In genomic region chr5:41212935-41213334, GRCh38 we compare ENCODE assay signal across 31 cellular contexts. TPM values are rescaled to one million over a fixed set of nuclear protein-coding genes. Genes with fewer than 3 reads are reported as not detected.
"Had no signal": no experiment of that assay in that cellular context is flagged by ENCODE, and none has a peak within 500 bp of the region (broad histone marks: within the 10 kb centered on the region; RNA-seq: fewer than 3 reads in every experiment).

No MANE protein-coding gene starts in this region.

- H3K36me3 ChIP-seq: ascending aorta, SJSA1 had no signal

- H3K9me3 ChIP-seq: ascending aorta, SJSA1 had no signal

- H3K9ac ChIP-seq: KMS-11 had no signal

- H3K4me2 ChIP-seq: KMS-11 had no signal

- H3K27me3 Mint-ChIP-seq: activated naive CD4-positive, alpha-beta T cell treated with anti-CD3 and anti-CD28 coated beads, Interleukin-2, amount 50 U/mL, for 24 hours; activated T-cell treated with anti-CD3 and anti-CD28 coated beads, Interleukin-2, amount 50 U/mL, for 24 hours had no signal

- H3K27ac Mint-ChIP-seq: activated CD8-positive, alpha-beta T cell treated with anti-CD3 and anti-CD28 coated beads, Interleukin-2, amount 10 ng/mL, durations not matched to agents 7 days and 5 days; activated naive CD4-positive, alpha-beta T cell treated with anti-CD3 and anti-CD28 coated beads, Interleukin-2, amount 50 U/mL, for 24 hours; activated T-cell treated with anti-CD3 and anti-CD28 coated beads, Interleukin-2, amount 50 U/mL, for 24 hours; activated T-helper 1 cell treated with anti-CD3 and anti-CD28 coated beads, Interleukin-12 subunit alpha, Interleukin-12 subunit beta, Interleukin-2, Interleukin-4 antibody, amounts not matched to agents 30 ng/mL and 10 ng/mL and 1 ng/mL, durations not matched to agents 14 hours and 24 hours and 36 hours; brain; T-helper 2 cell treated with Interferon-gamma antibody and Interleukin-4, amounts not matched to agents 5 μg/mL and 100 μg/mL, for 36 hours; WTC11 had no signal

- ATAC-seq: activated CD8-positive, alpha-beta T cell treated with anti-CD3 and anti-CD28 coated beads, Interleukin-2, amount 10 ng/mL, durations not matched to agents 7 days and 5 days; SK-N-SH treated with all-trans-retinoic acid at 6 μM for 48 hours; WTC11 had no signal

- H3K27me3 ChIP-seq: ascending aorta, SJSA1 had no signal

- H3K4me3 Mint-ChIP-seq: activated CD8-positive, alpha-beta T cell treated with anti-CD3 and anti-CD28 coated beads, Interleukin-2, amount 10 ng/mL, durations not matched to agents 7 days and 5 days; activated naive CD4-positive, alpha-beta T cell treated with anti-CD3 and anti-CD28 coated beads, Interleukin-2, amount 50 U/mL, for 24 hours; activated T-cell treated with anti-CD3 and anti-CD28 coated beads, Interleukin-2, amount 50 U/mL, for 24 hours; activated T-helper 1 cell treated with anti-CD3 and anti-CD28 coated beads, Interleukin-12 subunit alpha, Interleukin-12 subunit beta, Interleukin-2, Interleukin-4 antibody, amounts not matched to agents 30 ng/mL and 10 ng/mL and 1 ng/mL, durations not matched to agents 14 hours and 24 hours and 36 hours; brain; T-helper 2 cell treated with Interferon-gamma antibody and Interleukin-4, amounts not matched to agents 5 μg/mL and 100 μg/mL, for 36 hours; WTC11 had no signal

- H3K9me3 Mint-ChIP-seq: activated naive CD4-positive, alpha-beta T cell treated with anti-CD3 and anti-CD28 coated beads, Interleukin-2, amount 50 U/mL, for 24 hours; activated T-cell treated with anti-CD3 and anti-CD28 coated beads, Interleukin-2, amount 50 U/mL, for 24 hours; activated T-helper 1 cell treated with anti-CD3 and anti-CD28 coated beads, Interleukin-12 subunit alpha, Interleukin-12 subunit beta, Interleukin-2, Interleukin-4 antibody, amounts not matched to agents 30 ng/mL and 10 ng/mL and 1 ng/mL, durations not matched to agents 14 hours and 24 hours and 36 hours; brain; T-helper 2 cell treated with Interferon-gamma antibody and Interleukin-4, amounts not matched to agents 5 μg/mL and 100 μg/mL, for 36 hours had no signal

- H3K4me1 ChIP-seq: ascending aorta, SJSA1 had no signal

- H3K27ac ChIP-seq: ascending aorta, KMS-11, SJSA1 had no signal

- DNase-seq: activated CD4-positive, alpha-beta T cell treated with anti-CD3 and anti-CD28 coated beads for 48 hours; activated CD4-positive, alpha-beta T cell treated with anti-CD3 and anti-CD28 coated beads, Interleukin-2, amount 50 U/mL, for 4 hours; activated CD4-positive, CD25-positive, alpha-beta regulatory T cell treated with anti-CD3 and anti-CD28 coated beads, Interleukin-2, amount 50 U/mL, for 72 hours; activated CD8-positive, alpha-beta T cell treated with anti-CD3 and anti-CD28 coated beads, Interleukin-2, amount 10 ng/mL, durations not matched to agents 7 days and 5 days; activated effector memory CD4-positive, alpha-beta T cell treated with Interleukin-2 at 50 U/mL for 16 hours; activated naive CD4-positive, alpha-beta T cell; activated T-cell treated with anti-CD3 and anti-CD28 coated beads, Interleukin-2, amount 50 U/mL, for 24 hours; amniotic stem cell; NCI-H1092 treated with DMSO at 0.1 percent for 48 hours; NCI-H1436; NCI-H1694 treated with DMSO at 0.1 percent for 48 hours; NCI-H2029 treated with DMSO at 0.1 percent for 48 hours; NCI-H345; NCI-H510A; NCI-H526 treated with DMSO at 0.1 percent for 48 hours; NCI-H82; RPMI8226; SHP77; SW 1271 had no signal

- H3K4me1 Mint-ChIP-seq: activated naive CD4-positive, alpha-beta T cell treated with anti-CD3 and anti-CD28 coated beads, Interleukin-2, amount 50 U/mL, for 24 hours; brain; WTC11 had no signal

- H3K4me3 ChIP-seq: ascending aorta, SJSA1 had no signal

RNA-seq across cellular contexts. Expression of gene C6, which starts 0.4 kb away (rescaled TPM):
- total RNA-seq: activated CD8-positive, alpha-beta T cell treated with anti-CD3 and anti-CD28 coated beads, Interleukin-2, amount 10 ng/mL, durations not matched to agents 7 days and 5 days; activated T-helper 1 cell treated with anti-CD3 and anti-CD28 coated beads, Interleukin-12 subunit alpha, Interleukin-12 subunit beta, Interleukin-2, Interleukin-4 antibody, amounts not matched to agents 30 ng/mL and 10 ng/mL and 1 ng/mL, durations not matched to agents 14 hours and 24 hours and 36 hours; MCF 10A; OCI-LY7; SJSA1; T-helper 1 cell treated with Interleukin-12 subunit alpha and Interleukin-12 subunit beta and Interleukin-4 antibody, amounts not matched to agents 30 ng/mL and 1 ng/mL, for 36 hours had no signal
